ENCODE assay signal across 8 cellular contexts in the genomic region with DNA sequence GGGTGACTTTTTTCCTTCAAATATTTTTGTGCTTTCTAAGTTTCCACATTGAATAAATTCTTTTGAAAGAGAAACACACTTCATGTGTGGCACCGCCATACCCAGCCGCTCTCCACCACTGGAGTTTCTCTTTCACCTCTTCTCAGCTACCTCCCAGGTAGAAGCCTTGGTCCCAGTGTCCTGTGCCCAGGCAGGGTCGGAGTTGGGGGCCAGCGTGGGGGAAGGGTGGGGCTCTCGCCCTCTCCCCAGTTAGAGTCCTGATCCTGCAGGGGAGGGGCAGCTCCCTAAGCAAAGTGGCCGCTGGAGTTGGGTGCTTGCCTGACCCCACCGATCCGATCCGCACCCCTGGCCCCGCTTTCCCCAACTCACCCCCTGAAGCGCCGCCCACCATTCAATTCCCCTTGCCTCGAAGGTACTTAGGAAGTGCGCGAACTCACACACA. TPM values are rescaled to one million over a fixed set of nuclear protein-coding genes. Genes with fewer than 3 reads are reported as not detected.
A peak's percentile ranks its signal among the peaks of the same experiment; 100 is the strongest.
DNase-seq lines count a peak whose midpoint lies in the region; ATAC-seq and TF ChIP-seq lines count a peak whose summit lies in the region.

No MANE protein-coding gene starts in this region.

- TF ChIP-seq CTCF in GM13977 (IDR thresholded peaks at IDR 0.05; ENCODE audit: extremely low read depth, insufficient read depth, missing control alignments) (no peak), WERI-Rb-1 (IDR thresholded peaks at IDR 0.05; ENCODE audit: low read depth, low read length) (no peak), left ventricle myocardium inferior (IDR thresholded peaks at IDR 0.05; ENCODE audit: borderline replicate concordance) (no peak)

- intact Hi-C loops in left ventricle myocardium inferior (cut with micrococcal nuclease): no loop called here

- H3K9me3 ChIP-seq in WERI-Rb-1 (ENCODE audit: severe bottlenecking) (no peaks in the 10 kb centered on the region), left ventricle myocardium inferior (replicated peaks) (no peaks in the 10 kb centered on the region)

- H3K36me3 ChIP-seq in WERI-Rb-1: peaks cover 3% of the 10 kb centered on the region; the same call in 1 of the 2 replicates
- H3K36me3 ChIP-seq in left ventricle myocardium inferior: no peaks in the 10 kb centered on the region

- H3K4me3 ChIP-seq in WERI-Rb-1 (ENCODE audit: low read depth, low read length) (peak overlapping the region; percentile 81), left ventricle myocardium inferior (peak overlapping the region; percentile 96), skeletal muscle cell (ENCODE audit: low read depth, low read length) (peak overlapping the region; percentile 68)

- ATAC-seq in HG03460 (IDR thresholded peaks at IDR 0.05; ENCODE audit: unreplicated experiment): no peak
- no peak for ATAC-seq in HG02970 (IDR thresholded peaks at IDR 0.05; ENCODE audit: low FRiP score, unreplicated experiment)

- H3K27ac ChIP-seq in WERI-Rb-1 (peak overlapping the region; percentile 73; the same call in 1 of the 2 replicates), left ventricle myocardium inferior (replicated peaks) (peak overlapping the region; percentile 86)

- DNase-seq in GM13977 (ENCODE audit: low spot score) (peak; percentile 45), WERI-Rb-1 (peak; percentile 25), left ventricle myocardium inferior (no peak), skeletal muscle cell (ENCODE audit: low read depth) (no peak), AG08396 (ENCODE audit: low spot score) (no peak), SW480 (ENCODE audit: low spot score) (no peak)

- H3K4me1 ChIP-seq in left ventricle myocardium inferior: peaks cover 51% of the 10 kb centered on the region

- H3K27me3 ChIP-seq in WERI-Rb-1 (ENCODE audit: insufficient read depth, low read depth, severe bottlenecking): no peaks in the 10 kb centered on the region
- H3K27me3 ChIP-seq in left ventricle myocardium inferior (ENCODE audit: low read depth): peaks cover 4% of the 10 kb centered on the region

- in situ Hi-C loops in GM13977 (cut with MboI; ENCODE audit: low pct_unique_long_range_greater_than_20kb, low sequenced_read_pairs, unreplicated experiment): no loop called here

RNA-seq across cellular contexts. Expression of a gene that starts 0.8 kb away (rescaled TPM):
- total RNA-seq in left ventricle myocardium inferior: 3.7 TPM

Comparison
In these comparisons a context has a peak if more than half of its experiments do, and no peak if none do; other contexts are left out.
1. DNase-seq: peak in GM13977 (single experiment) and WERI-Rb-1 (single experiment); none in left ventricle myocardium inferior (single experiment), skeletal muscle cell (single experiment), AG08396 (single experiment) and SW480 (single experiment).
2. Peak in every context shown above with its lines, with median percentiles within 50 percentile points of each other: H3K4me3 ChIP-seq.